8 cellular contexts compared by ENCODE assay signal in the genomic region with DNA sequence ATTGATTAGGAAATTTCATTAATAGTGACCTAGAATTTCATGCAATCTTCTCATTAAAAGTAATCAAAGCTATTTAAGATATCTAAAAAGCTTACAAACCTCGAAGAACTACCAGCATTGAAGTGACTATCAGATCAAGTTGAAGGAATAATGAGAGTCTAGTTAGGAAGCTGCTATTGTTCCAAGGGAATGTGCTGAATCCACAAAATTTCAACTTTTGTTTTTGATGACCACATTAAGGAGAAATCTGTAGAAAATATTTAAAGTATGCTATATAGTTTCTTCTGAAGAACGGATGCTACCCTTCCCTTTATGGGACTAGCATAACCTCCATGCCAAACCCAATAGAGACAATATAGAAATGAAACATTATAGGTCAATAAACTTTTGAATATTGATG. TPM values are rescaled to one million over a fixed set of nuclear protein-coding genes. Genes with fewer than 3 reads are reported as not detected.
"Had no signal": no experiment of that assay in that cellular context is flagged by ENCODE, and none has a peak within 500 bp of the region (broad histone marks: within the 10 kb centered on the region; RNA-seq: fewer than 3 reads in every experiment).

No MANE protein-coding gene starts in this region.

- H3K27ac ChIP-seq: KMS-11 had no signal

- ATAC-seq: K562 had no signal

- DNase-seq: KBM-7, KG1 had no signal

- H3K4me2 ChIP-seq: KMS-11 had no signal

- FAIRE-seq: HTR-8/SVneo, K562 had no signal

- H3K4me3 ChIP-seq: K562 had no signal

- H3K9ac ChIP-seq: KMS-11 had no signal

RNA-seq across cellular contexts. Expression of a gene that starts 2.5 kb away (rescaled TPM):
- total RNA-seq: HT-29, HT1080, K562 had no signal
- polyA plus RNA-seq: IgD-negative memory B cell, K562 had no signal

RNA-seq across cellular contexts. Expression of a gene that starts 30.9 kb away (rescaled TPM):
- total RNA-seq: HT-29, HT1080, K562 had no signal
- polyA plus RNA-seq: K562 had no signal

RNA-seq across cellular contexts. Expression of a gene that starts 55.4 kb away (rescaled TPM):
- total RNA-seq: HT-29, HT1080 had no signal
